23 cellular contexts compared by ENCODE assay signal in genomic region chr4:81459233-81459632, GRCh38.
A peak's percentile ranks its signal among the peaks of the same experiment; 100 is the strongest.
DNase-seq lines count a peak whose midpoint lies in the region; ATAC-seq and TF ChIP-seq lines count a peak whose summit lies in the region.
"Had no signal": no experiment of that assay in that cellular context is flagged by ENCODE, and none has a peak within 500 bp of the region (broad histone marks: within the 10 kb centered on the region; RNA-seq: fewer than 3 reads in every experiment).

No MANE protein-coding gene starts in this region.

- DNase-seq in NCI-H2171 treated with DMSO at 0.1 percent for 48 hours (lab: John Stamatoyannopoulos, UW) = peak; percentile 41
- no peak for DNase-seq in NCI-H2171 (lab: John Stamatoyannopoulos, UW)
- DNase-seq in NCI-H187 treated with DMSO at 0.1 percent for 48 hours (lab: John Stamatoyannopoulos, UW) = peak; percentile 35
- DNase-seq in caudate nucleus (lab: John Stamatoyannopoulos, UW) = peak in 1 of 61 donors; percentile 11
- DNase-seq in substantia nigra (lab: John Stamatoyannopoulos, UW) = no peak
- DNase-seq: activated CD4-positive, alpha-beta T cell treated with anti-CD3 and anti-CD28 coated beads, Interleukin-2, amount 50 U/mL, for 4 hours; activated CD8-positive, alpha-beta memory T cell treated with anti-CD3 and anti-CD28 coated beads, Interleukin-2, amount 50 U/mL, for 4 hours; CD8-positive, alpha-beta memory T cell; colonic mucosa; DMS 273 treated with DMSO at 0.1 percent for 48 hours; H7; mucosa of descending colon; MV-4-11; NCI-H1930; NCI-H510A; nephron progenitor cell; ovary; SJCRH30; small intestine; stimulated activated naive CD8-positive, alpha-beta T cell treated with anti-CD3 and anti-CD28 coated beads, Interleukin-15, amount 100 ng/mL, for 72 hours had no signal

- no peak for ATAC-seq in GM21529 (IDR thresholded peaks at IDR 0.05; ENCODE audit: unreplicated experiment)
- no peak for ATAC-seq in HG02885 (IDR thresholded peaks at IDR 0.05; ENCODE audit: poor library complexity, unreplicated experiment)
- no peak for ATAC-seq in GM18505 (IDR thresholded peaks at IDR 0.05; ENCODE audit: unreplicated experiment)
- ATAC-seq: mucosa of descending colon; stimulated activated naive CD8-positive, alpha-beta T cell treated with anti-CD3 and anti-CD28 coated beads, Interleukin-15, amount 100 ng/mL, for 72 hours had no signal

- H3K27ac ChIP-seq in caudate nucleus (ENCODE audit: low read depth, low read length) (peak overlapping the region; percentile 42), substantia nigra (ENCODE audit: low read depth, low read length, poor library complexity, severe bottlenecking) (peak overlapping the region; percentile 18)
- H3K27ac ChIP-seq: colonic mucosa, ovary, SJCRH30 had no signal

- TF ChIP-seq POLR2A in GM18505 (IDR thresholded peaks at IDR 0.05; ENCODE audit: borderline replicate concordance, extremely low read depth, insufficient read depth, insufficient read length) = no peak

Comparison
In these comparisons a context has a peak if more than half of its experiments do, and no peak if none do; other contexts are left out.
1. DNase-seq: peak in NCI-H2171 treated with DMSO at 0.1 percent for 48 hours (single experiment) and NCI-H187 treated with DMSO at 0.1 percent for 48 hours (single experiment); none in NCI-H2171 (single experiment) and substantia nigra (0 of 49).